In the genomic region with DNA sequence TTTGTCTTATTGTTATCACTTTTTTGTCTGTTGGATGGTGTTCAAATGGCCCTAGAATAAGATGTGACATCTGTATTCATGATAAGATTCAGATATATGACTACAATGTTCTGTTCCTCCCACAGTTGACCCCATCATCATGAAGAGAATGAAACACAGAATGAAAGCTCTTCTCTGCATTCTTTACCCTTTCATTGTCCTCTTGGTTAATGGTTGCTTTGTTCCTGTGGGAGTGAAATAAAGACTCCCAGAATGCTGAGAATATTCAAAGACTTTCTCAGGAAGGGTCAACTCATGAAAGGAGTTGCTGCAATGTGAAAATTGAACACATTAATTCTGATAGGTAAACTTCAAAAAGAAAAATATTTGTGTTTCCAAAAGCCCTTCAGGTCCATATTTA, we compare ENCODE assay signal across 15 cellular contexts.
"Had no signal": no experiment of that assay in that cellular context is flagged by ENCODE, and none has a peak within 500 bp of the region (broad histone marks: within the 10 kb centered on the region; RNA-seq: fewer than 3 reads in every experiment).

No MANE protein-coding gene starts in this region.

- H2AFZ ChIP-seq: hepatocyte had no signal

- H3K27ac ChIP-seq: foreskin keratinocyte, hepatocyte had no signal

- H3K36me3 Mint-ChIP-seq: natural killer cell treated with Interleukin-12 subunit alpha and Interleukin-12 subunit beta and Interleukin-15 and Interleukin-18, amount 100 ng/mL, for 72 hours had no signal

- H3K4me3 ChIP-seq: hepatocyte, lung had no signal

- H3K27ac Mint-ChIP-seq: immature natural killer cell; natural killer cell treated with Interleukin-12 subunit alpha and Interleukin-12 subunit beta and Interleukin-15 and Interleukin-18, amount 100 ng/mL, for 72 hours had no signal

- DNase-seq: effector memory CD4-positive, alpha-beta T cell; foreskin keratinocyte; head of caudate nucleus; immature natural killer cell; left ventricle myocardium superior; mesenchymal stem cell; midbrain; right cardiac atrium; small intestine; stimulated activated CD4-positive, alpha-beta T cell treated with anti-CD3 and anti-CD28 coated beads, Interleukin-12 subunit alpha, Interleukin-12 subunit beta, amount 100 ng/mL, for 4 hours; stimulated activated naive CD4-positive, alpha-beta T cell treated with Interleukin-2 at 50 U/mL for 16 hours; trophoblast cell had no signal

- H3K4me1 ChIP-seq: foreskin keratinocyte had no signal

- H3K27me3 Mint-ChIP-seq: natural killer cell treated with Interleukin-12 subunit alpha and Interleukin-12 subunit beta and Interleukin-15 and Interleukin-18, amount 100 ng/mL, for 72 hours had no signal

- H3K4me1 Mint-ChIP-seq: immature natural killer cell had no signal

- H3K4me3 Mint-ChIP-seq: immature natural killer cell; natural killer cell treated with Interleukin-12 subunit alpha and Interleukin-12 subunit beta and Interleukin-15 and Interleukin-18, amount 100 ng/mL, for 72 hours had no signal

- ATAC-seq: foreskin keratinocyte; left ventricle myocardium superior; natural killer cell treated with Interleukin-12 subunit alpha and Interleukin-12 subunit beta and Interleukin-15 and Interleukin-18, amount 100 ng/mL, for 72 hours; right cardiac atrium had no signal

- H3K27me3 ChIP-seq: foreskin keratinocyte, hepatocyte had no signal

- H3K79me2 ChIP-seq: hepatocyte had no signal

- H3K4me2 ChIP-seq: hepatocyte had no signal
